ENCODE assay signal across 17 cellular contexts in genomic region chr3:156489462-156489911, GRCh38.
DNase-seq lines count a peak whose midpoint lies in the region; ATAC-seq and TF ChIP-seq lines count a peak whose summit lies in the region.
"Had no signal": no experiment of that assay in that cellular context is flagged by ENCODE, and none has a peak within 500 bp of the region (broad histone marks: within the 10 kb centered on the region; RNA-seq: fewer than 3 reads in every experiment).

No MANE protein-coding gene starts in this region.

- H3K36me3 Mint-ChIP-seq in activated CD4-positive, alpha-beta T cell treated with anti-CD3 and anti-CD28 coated beads, Interleukin-2, amount 10 ng/mL, durations not matched to agents 24 days and 14 days (ENCODE audit: low read depth), result no peaks in the 10 kb centered on the region
- H3K36me3 Mint-ChIP-seq: stimulated activated naive B cell treated with anti-CD40 and anti-IgM and Interleukin-4, amounts not matched to agents 10 μg/mL and 1 μg/mL and 100 μg/mL, for 72 hours; WTC11 had no signal

- no peak overlapping the region for H3K4me3 Mint-ChIP-seq in activated CD4-positive, alpha-beta T cell treated with anti-CD3 and anti-CD28 coated beads, Interleukin-2, amount 10 ng/mL, durations not matched to agents 24 days and 14 days
- H3K4me3 Mint-ChIP-seq: stimulated activated naive B cell treated with anti-CD40 and anti-IgM and Interleukin-4, amounts not matched to agents 10 μg/mL and 1 μg/mL and 100 μg/mL, for 72 hours; WTC11 had no signal

- no peaks in the 10 kb centered on the region for H3K9me3 ChIP-seq in left ventricle myocardium inferior (replicated peaks)
- H3K9me3 ChIP-seq: BLaER1 had no signal

- no peak overlapping the region for H3K27ac Mint-ChIP-seq in activated CD4-positive, alpha-beta T cell treated with anti-CD3 and anti-CD28 coated beads, Interleukin-2, amount 10 ng/mL, durations not matched to agents 24 days and 14 days
- H3K27ac Mint-ChIP-seq: stimulated activated naive B cell treated with anti-CD40 and anti-IgM and Interleukin-4, amounts not matched to agents 10 μg/mL and 1 μg/mL and 100 μg/mL, for 72 hours; WTC11 had no signal

- no peak for TF ChIP-seq CTCF in astrocyte of the spinal cord (IDR thresholded peaks at IDR 0.05; ENCODE audit: low read depth, low read length)
- TF ChIP-seq CTCF in left ventricle myocardium inferior (IDR thresholded peaks at IDR 0.05; ENCODE audit: borderline replicate concordance), result no peak

- H3K36me3 ChIP-seq in left ventricle myocardium inferior, result no peaks in the 10 kb centered on the region
- H3K36me3 ChIP-seq: BLaER1 had no signal

- H3K4me3 ChIP-seq in astrocyte of the spinal cord (ENCODE audit: low read depth, low read length) (no peak overlapping the region), left ventricle myocardium inferior (no peak overlapping the region)
- H3K4me3 ChIP-seq: BLaER1 had no signal

- H3K27me3 Mint-ChIP-seq in activated CD4-positive, alpha-beta T cell treated with anti-CD3 and anti-CD28 coated beads, Interleukin-2, amount 10 ng/mL, durations not matched to agents 24 days and 14 days, result peaks cover 22% of the 10 kb centered on the region

- in situ Hi-C loops in astrocyte of the spinal cord (cut with HindIII; ENCODE audit: low sequenced_read_pairs), result no loop called here

- intact Hi-C loops in left ventricle myocardium inferior (cut with micrococcal nuclease), result no loop called here
- intact Hi-C loops in activated CD4-positive, alpha-beta T cell treated with anti-CD3 and anti-CD28 coated beads, Interleukin-2, amount 10 ng/mL, durations not matched to agents 24 days and 14 days (cut with micrococcal nuclease), result no loop called here

- peaks cover 7% of the 10 kb centered on the region for H3K4me1 Mint-ChIP-seq in activated CD4-positive, alpha-beta T cell treated with anti-CD3 and anti-CD28 coated beads, Interleukin-2, amount 10 ng/mL, durations not matched to agents 24 days and 14 days
- H3K4me1 Mint-ChIP-seq: WTC11 had no signal

- peak overlapping the region; percentile 45 for H3K27ac ChIP-seq in left ventricle myocardium inferior (replicated peaks)
- H3K27ac ChIP-seq: BLaER1 had no signal

- peaks cover 1% of the 10 kb centered on the region for H3K4me1 ChIP-seq in left ventricle myocardium inferior

- no peaks in the 10 kb centered on the region for H3K9me3 Mint-ChIP-seq in activated CD4-positive, alpha-beta T cell treated with anti-CD3 and anti-CD28 coated beads, Interleukin-2, amount 10 ng/mL, durations not matched to agents 24 days and 14 days
- H3K9me3 Mint-ChIP-seq: stimulated activated naive B cell treated with anti-CD40 and anti-IgM and Interleukin-4, amounts not matched to agents 10 μg/mL and 1 μg/mL and 100 μg/mL, for 72 hours; WTC11 had no signal

- ATAC-seq in GM21723 (IDR thresholded peaks at IDR 0.05; ENCODE audit: unreplicated experiment), result peak; percentile 50
- ATAC-seq: stimulated activated naive B cell treated with anti-CD40 and anti-IgM and Interleukin-4, amounts not matched to agents 10 μg/mL and 1 μg/mL and 100 μg/mL, for 72 hours; WTC11 had no signal

- DNase-seq in Daoy (ENCODE audit: low read depth) (peak; percentile 36), astrocyte of the spinal cord (ENCODE audit: low read depth, low spot score) (peak; percentile 53), left ventricle myocardium inferior (no peak), NCI-H524 (lab: John Stamatoyannopoulos, UW) (no peak), hippocampal formation (lab: John Stamatoyannopoulos, UW) (no peak)
- no peak for DNase-seq in NK-92 treated with Interleukin-12 subunit alpha and Interleukin-12 subunit beta, amount 100 ng/mL, for 24 hours (lab: John Stamatoyannopoulos, UW)
- no peak for DNase-seq in activated CD4-positive, alpha-beta T cell treated with anti-CD3 and anti-CD28 coated beads, Interleukin-2, amount 10 ng/mL, durations not matched to agents 24 days and 14 days
- DNase-seq: activated T-cell treated with anti-CD3 and anti-CD28 coated beads for 4 hours; amniotic stem cell; mesendoderm; NCI-H1105; posterior cingulate gyrus; stimulated activated CD4-positive, alpha-beta T cell treated with anti-CD3 and anti-CD28 coated beads, Interleukin-2, amount 100 ng/mL, for 48 hours; stimulated activated naive B cell treated with anti-CD40 and anti-IgM and Interleukin-4, amounts not matched to agents 10 μg/mL and 1 μg/mL and 100 μg/mL, for 72 hours had no signal

- no peaks in the 10 kb centered on the region for H3K27me3 ChIP-seq in left ventricle myocardium inferior (ENCODE audit: low read depth)
- H3K27me3 ChIP-seq: BLaER1 had no signal

Comparison
In these comparisons a context has a peak if more than half of its experiments do, and no peak if none do; other contexts are left out.
1. DNase-seq: peak in Daoy (single experiment) and astrocyte of the spinal cord (single experiment); none in left ventricle myocardium inferior (single experiment), NCI-H524 (0 of 2), NK-92 treated with Interleukin-12 subunit alpha and Interleukin-12 subunit beta, amount 100 ng/mL, for 24 hours (single experiment), activated CD4-positive, alpha-beta T cell treated with anti-CD3 and anti-CD28 coated beads, Interleukin-2, amount 10 ng/mL, durations not matched to agents 24 days and 14 days (single experiment) and hippocampal formation (0 of 2).